24 cellular contexts compared by ENCODE assay signal in the genomic region with DNA sequence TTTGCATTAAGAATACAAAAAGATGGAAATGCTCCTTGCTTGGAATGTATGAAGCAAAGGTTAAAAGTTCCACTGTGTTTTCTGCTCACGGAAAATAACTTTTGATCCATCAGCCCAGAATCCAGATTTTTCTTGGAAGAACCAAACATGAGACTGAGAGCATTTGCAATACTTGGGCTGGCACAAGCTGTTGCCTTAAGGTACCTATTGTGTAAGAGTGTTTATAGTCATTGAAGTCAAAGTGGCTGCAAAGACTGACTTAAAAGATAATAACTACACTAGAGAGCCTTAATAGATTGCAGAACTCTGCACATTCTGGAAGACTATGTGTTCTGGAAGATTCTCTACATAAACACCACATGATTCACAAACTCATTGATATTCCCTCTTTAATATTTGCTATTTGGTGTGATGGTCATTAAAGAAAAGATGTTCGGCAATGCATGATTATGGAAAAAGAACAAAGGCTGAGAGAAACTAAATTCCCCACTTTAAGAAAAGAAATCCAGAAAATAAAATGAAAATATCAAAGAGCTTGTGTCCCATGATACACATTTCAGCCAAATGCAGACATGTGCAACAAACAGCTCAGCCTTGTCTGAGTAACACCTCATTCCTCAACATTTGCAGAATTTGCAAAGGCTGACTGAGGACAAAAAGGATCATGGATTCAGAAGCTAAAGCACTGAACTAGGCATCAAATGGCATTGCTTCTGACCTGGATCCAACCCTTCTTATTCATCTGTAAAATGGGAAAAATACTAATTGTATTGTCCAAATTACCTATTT.
"Had no signal": no experiment of that assay in that cellular context is flagged by ENCODE, and none has a peak within 500 bp of the region (broad histone marks: within the 10 kb centered on the region; RNA-seq: fewer than 3 reads in every experiment).

No MANE protein-coding gene starts in this region.

- ATAC-seq: K562 had no signal

- H3K27ac ChIP-seq: HL-60, KMS-11, SJSA1, SK-N-MC had no signal

- H3K27me3 Mint-ChIP-seq: IgD-negative memory B cell had no signal

- H3K36me3 ChIP-seq: SJSA1 had no signal

- DNase-seq: Kasumi-1, MV-4-11, NCI-H1048, NCI-H1105, NCI-H1417, NCI-H1436 treated with DMSO at 0.1 percent for 48 hours, NCI-H1694, NCI-H1930, NCI-H2081 treated with DMSO at 0.1 percent for 48 hours, NCI-H2171, NCI-H226, NCI-H446, NCI-H510A, NCI-H524 treated with DMSO at 0.1 percent for 48 hours, NCI-H69, NCI-H774, RPMI8226, SHP77 treated with DMSO at 0.1 percent for 48 hours had no signal

- H3K4me3 ChIP-seq: K562, SJSA1, SK-N-MC had no signal

- H3K9me3 Mint-ChIP-seq: IgD-negative memory B cell had no signal

- H3K4me3 Mint-ChIP-seq: IgD-negative memory B cell had no signal

- H3K36me3 Mint-ChIP-seq: IgD-negative memory B cell had no signal

- H3K4me1 ChIP-seq: SJSA1 had no signal

- H3K9ac ChIP-seq: KMS-11 had no signal

- H3K4me1 Mint-ChIP-seq: IgD-negative memory B cell had no signal

- H3K4me2 ChIP-seq: KMS-11 had no signal
